In the genomic region with DNA sequence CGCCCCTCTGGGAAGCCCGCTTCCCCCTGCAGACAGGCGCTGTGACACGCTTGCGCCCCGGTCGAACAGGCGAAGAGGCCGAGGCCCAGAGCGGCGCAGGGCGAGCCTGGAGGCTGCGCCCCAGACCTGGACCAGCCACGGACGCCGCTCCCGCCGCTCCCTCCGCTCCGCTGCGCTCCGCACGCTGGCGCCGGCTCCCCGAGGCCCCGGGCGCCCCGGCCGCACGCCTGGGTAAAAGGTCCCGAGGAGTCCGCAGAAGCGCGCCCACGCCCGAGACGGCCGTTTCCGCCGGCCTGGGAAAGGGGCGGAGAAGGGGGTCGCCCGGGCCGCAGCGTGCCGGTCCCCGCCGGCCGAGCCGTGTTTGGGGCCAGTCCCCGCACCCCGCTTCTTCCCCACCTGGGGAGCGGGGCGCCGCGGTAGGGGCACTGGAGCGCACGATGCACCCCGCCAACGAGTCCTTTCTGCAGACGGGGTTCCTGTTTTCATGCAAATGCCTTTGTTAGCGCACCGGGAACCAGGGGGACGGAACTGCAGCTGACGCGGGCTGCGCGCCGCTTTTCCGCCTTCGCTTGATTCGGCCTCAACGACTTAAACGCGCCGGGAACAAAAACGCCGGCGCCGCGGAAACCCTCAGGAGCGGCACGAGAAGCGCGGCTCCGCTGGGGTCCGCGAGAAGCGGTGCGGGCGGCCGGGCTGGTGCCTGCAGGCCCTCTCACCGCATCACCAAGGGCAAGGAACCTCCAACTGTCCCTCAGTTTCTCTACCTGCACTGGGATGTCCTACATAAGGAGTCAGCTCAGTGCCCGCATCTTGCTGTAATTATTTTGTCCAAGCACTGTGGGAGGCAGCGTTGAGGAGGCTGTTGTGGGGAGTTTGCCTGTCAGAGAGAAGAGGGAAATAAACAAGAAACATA, we compare ENCODE assay signal across 1 cellular context.
TF ChIP-seq lines count a peak whose summit lies in the region.

No MANE protein-coding gene starts in this region.

TF ChIP-seq in GM23338, 12 proteins besides CTCF, POLR2A, EP300 and RAD21 (continued from another document):
- TF ChIP-seq, protein P1, sequence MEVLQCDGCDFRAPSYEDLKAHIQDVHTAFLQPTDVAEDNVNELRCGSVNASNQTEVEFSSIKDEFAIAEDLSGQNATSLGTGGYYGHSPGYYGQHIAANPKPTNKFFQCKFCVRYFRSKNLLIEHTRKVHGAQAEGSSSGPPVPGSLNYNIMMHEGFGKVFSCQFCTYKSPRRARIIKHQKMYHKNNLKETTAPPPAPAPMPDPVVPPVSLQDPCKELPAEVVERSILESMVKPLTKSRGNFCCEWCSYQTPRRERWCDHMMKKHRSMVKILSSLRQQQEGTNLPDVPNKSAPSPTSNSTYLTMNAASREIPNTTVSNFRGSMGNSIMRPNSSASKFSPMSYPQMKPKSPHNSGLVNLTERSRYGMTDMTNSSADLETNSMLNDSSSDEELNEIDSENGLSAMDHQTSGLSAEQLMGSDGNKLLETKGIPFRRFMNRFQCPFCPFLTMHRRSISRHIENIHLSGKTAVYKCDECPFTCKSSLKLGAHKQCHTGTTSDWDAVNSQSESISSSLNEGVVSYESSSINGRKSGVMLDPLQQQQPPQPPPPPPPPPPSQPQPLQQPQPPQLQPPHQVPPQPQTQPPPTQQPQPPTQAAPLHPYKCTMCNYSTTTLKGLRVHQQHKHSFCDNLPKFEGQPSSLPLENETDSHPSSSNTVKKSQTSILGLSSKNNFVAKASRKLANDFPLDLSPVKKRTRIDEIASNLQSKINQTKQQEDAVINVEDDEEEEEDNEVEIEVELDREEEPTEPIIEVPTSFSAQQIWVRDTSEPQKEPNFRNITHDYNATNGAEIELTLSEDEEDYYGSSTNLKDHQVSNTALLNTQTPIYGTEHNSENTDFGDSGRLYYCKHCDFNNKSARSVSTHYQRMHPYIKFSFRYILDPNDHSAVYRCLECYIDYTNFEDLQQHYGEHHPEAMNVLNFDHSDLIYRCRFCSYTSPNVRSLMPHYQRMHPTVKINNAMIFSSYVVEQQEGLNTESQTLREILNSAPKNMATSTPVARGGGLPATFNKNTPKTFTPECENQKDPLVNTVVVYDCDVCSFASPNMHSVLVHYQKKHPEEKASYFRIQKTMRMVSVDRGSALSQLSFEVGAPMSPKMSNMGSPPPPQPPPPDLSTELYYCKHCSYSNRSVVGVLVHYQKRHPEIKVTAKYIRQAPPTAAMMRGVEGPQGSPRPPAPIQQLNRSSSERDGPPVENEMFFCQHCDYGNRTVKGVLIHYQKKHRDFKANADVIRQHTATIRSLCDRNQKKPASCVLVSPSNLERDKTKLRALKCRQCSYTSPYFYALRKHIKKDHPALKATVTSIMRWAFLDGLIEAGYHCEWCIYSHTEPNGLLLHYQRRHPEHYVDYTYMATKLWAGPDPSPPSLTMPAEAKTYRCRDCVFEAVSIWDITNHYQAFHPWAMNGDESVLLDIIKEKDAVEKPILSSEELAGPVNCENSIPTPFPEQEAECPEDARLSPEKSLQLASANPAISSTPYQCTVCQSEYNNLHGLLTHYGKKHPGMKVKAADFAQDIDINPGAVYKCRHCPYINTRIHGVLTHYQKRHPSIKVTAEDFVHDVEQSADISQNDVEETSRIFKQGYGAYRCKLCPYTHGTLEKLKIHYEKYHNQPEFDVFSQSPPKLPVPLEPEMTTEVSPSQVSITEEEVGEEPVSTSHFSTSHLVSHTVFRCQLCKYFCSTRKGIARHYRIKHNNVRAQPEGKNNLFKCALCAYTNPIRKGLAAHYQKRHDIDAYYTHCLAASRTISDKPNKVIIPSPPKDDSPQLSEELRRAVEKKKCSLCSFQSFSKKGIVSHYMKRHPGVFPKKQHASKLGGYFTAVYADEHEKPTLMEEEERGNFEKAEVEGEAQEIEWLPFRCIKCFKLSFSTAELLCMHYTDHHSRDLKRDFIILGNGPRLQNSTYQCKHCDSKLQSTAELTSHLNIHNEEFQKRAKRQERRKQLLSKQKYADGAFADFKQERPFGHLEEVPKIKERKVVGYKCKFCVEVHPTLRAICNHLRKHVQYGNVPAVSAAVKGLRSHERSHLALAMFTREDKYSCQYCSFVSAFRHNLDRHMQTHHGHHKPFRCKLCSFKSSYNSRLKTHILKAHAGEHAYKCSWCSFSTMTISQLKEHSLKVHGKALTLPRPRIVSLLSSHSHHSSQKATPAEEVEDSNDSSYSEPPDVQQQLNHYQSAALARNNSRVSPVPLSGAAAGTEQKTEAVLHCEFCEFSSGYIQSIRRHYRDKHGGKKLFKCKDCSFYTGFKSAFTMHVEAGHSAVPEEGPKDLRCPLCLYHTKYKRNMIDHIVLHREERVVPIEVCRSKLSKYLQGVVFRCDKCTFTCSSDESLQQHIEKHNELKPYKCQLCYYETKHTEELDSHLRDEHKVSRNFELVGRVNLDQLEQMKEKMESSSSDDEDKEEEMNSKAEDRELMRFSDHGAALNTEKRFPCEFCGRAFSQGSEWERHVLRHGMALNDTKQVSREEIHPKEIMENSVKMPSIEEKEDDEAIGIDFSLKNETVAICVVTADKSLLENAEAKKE (CRISPR knock-in tag; IDR thresholded peaks at IDR 0.05), result no peak
- TF ChIP-seq, protein P2, sequence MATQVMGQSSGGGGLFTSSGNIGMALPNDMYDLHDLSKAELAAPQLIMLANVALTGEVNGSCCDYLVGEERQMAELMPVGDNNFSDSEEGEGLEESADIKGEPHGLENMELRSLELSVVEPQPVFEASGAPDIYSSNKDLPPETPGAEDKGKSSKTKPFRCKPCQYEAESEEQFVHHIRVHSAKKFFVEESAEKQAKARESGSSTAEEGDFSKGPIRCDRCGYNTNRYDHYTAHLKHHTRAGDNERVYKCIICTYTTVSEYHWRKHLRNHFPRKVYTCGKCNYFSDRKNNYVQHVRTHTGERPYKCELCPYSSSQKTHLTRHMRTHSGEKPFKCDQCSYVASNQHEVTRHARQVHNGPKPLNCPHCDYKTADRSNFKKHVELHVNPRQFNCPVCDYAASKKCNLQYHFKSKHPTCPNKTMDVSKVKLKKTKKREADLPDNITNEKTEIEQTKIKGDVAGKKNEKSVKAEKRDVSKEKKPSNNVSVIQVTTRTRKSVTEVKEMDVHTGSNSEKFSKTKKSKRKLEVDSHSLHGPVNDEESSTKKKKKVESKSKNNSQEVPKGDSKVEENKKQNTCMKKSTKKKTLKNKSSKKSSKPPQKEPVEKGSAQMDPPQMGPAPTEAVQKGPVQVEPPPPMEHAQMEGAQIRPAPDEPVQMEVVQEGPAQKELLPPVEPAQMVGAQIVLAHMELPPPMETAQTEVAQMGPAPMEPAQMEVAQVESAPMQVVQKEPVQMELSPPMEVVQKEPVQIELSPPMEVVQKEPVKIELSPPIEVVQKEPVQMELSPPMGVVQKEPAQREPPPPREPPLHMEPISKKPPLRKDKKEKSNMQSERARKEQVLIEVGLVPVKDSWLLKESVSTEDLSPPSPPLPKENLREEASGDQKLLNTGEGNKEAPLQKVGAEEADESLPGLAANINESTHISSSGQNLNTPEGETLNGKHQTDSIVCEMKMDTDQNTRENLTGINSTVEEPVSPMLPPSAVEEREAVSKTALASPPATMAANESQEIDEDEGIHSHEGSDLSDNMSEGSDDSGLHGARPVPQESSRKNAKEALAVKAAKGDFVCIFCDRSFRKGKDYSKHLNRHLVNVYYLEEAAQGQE (IDR thresholded peaks at IDR 0.05; ENCODE audit: unreplicated experiment), result no peak
- TF ChIP-seq EZH2 (IDR thresholded peaks at IDR 0.05; ENCODE audit: low read depth, unreplicated experiment), result no peak
